1 cellular context compared by ENCODE assay signal in the genomic region with DNA sequence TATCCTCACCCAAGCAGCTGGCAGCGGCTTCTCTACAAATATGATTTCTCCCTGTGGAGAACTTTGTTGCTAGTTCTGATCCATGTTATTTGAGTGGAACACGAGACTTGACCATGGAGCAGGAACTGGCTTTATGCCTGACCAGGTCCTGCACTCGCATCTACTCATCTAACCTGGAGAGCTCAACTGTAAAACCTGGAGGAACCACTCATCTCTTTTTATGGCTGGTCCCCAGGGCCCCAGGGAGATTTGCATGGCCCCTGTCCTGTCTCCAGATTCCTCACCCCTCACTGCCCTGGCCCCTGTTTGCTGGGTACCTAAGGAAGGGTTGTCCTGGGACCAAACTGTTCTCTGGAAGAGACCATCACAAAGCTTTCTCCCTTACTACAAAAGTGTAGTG.
TF ChIP-seq lines count a peak whose summit lies in the region.

No MANE protein-coding gene starts in this region.

TF ChIP-seq in GM23338, 12 proteins besides CTCF, POLR2A, EP300 and RAD21 (continued from another document):
- TF ChIP-seq, protein P1, sequence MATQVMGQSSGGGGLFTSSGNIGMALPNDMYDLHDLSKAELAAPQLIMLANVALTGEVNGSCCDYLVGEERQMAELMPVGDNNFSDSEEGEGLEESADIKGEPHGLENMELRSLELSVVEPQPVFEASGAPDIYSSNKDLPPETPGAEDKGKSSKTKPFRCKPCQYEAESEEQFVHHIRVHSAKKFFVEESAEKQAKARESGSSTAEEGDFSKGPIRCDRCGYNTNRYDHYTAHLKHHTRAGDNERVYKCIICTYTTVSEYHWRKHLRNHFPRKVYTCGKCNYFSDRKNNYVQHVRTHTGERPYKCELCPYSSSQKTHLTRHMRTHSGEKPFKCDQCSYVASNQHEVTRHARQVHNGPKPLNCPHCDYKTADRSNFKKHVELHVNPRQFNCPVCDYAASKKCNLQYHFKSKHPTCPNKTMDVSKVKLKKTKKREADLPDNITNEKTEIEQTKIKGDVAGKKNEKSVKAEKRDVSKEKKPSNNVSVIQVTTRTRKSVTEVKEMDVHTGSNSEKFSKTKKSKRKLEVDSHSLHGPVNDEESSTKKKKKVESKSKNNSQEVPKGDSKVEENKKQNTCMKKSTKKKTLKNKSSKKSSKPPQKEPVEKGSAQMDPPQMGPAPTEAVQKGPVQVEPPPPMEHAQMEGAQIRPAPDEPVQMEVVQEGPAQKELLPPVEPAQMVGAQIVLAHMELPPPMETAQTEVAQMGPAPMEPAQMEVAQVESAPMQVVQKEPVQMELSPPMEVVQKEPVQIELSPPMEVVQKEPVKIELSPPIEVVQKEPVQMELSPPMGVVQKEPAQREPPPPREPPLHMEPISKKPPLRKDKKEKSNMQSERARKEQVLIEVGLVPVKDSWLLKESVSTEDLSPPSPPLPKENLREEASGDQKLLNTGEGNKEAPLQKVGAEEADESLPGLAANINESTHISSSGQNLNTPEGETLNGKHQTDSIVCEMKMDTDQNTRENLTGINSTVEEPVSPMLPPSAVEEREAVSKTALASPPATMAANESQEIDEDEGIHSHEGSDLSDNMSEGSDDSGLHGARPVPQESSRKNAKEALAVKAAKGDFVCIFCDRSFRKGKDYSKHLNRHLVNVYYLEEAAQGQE (IDR thresholded peaks at IDR 0.05; ENCODE audit: unreplicated experiment) = no peak
- TF ChIP-seq CREB1 (CRISPR knock-in tag; IDR thresholded peaks at IDR 0.05; ENCODE audit: low read depth) = no peak
- TF ChIP-seq ZNF114 (CRISPR knock-in tag; IDR thresholded peaks at IDR 0.05) = no peak
- no peak for TF ChIP-seq EZH2 (IDR thresholded peaks at IDR 0.05; ENCODE audit: low read depth, unreplicated experiment)
